In genomic region chr7:139694389-139694676, GRCh38 we compare ENCODE assay signal across 20 cellular contexts.
DNase-seq lines count a peak whose midpoint lies in the region; ATAC-seq, FAIRE-seq and TF ChIP-seq lines count a peak whose summit lies in the region.
"Had no signal": no experiment of that assay in that cellular context is flagged by ENCODE, and none has a peak within 500 bp of the region (broad histone marks: within the 10 kb centered on the region; RNA-seq: fewer than 3 reads in every experiment).

No MANE protein-coding gene starts in this region.

- H3K27me3 Mint-ChIP-seq in T-helper 2 cell treated with Interferon-gamma antibody and Interleukin-4, amounts not matched to agents 5 μg/mL and 100 μg/mL, for 36 hours (ENCODE audit: low read depth) = no peaks in the 10 kb centered on the region
- peaks cover 3 to 6% (median 3%) of the 10 kb centered on the region in 3 donors for H3K27me3 Mint-ChIP-seq in immature natural killer cell (ENCODE audit: low read depth in 3 of 3)
- H3K27me3 Mint-ChIP-seq: CD4-positive, CD25-positive, alpha-beta regulatory T cell had no signal

- WGBS in stomach, 5 donors = 88 to 94% (median 91%) methylated on average over 7 to 8 of the region's 8 CpGs
- 93 to 98% methylated on average over 8 of the region's 8 CpGs for WGBS in thyroid gland, 2 donors

- intact Hi-C loops in stomach (cut with DNase I; ENCODE audit: low total_unique reads) = no loop called here
- intact Hi-C loops in thyroid gland (cut with DNase I) = no loop called here

- TF ChIP-seq CTCF in stomach (IDR thresholded peaks at IDR 0.05) (no peak), thyroid gland (IDR thresholded peaks at IDR 0.05) (no peak)

- no peaks in the 10 kb centered on the region for H3K9me3 Mint-ChIP-seq in T-helper 2 cell treated with Interferon-gamma antibody and Interleukin-4, amounts not matched to agents 5 μg/mL and 100 μg/mL, for 36 hours
- no peaks in the 10 kb centered on the region for H3K9me3 Mint-ChIP-seq in immature natural killer cell

- H3K4me1 ChIP-seq in stomach (peaks cover 22 to 74% (median 52%) of the 10 kb centered on the region in 4 donors), thyroid gland (peaks cover 7 to 13% of the 10 kb centered on the region in 2 donors)

- peaks cover 11% of the 10 kb centered on the region for H3K4me1 Mint-ChIP-seq in T-helper 2 cell treated with Interferon-gamma antibody and Interleukin-4, amounts not matched to agents 5 μg/mL and 100 μg/mL, for 36 hours (ENCODE audit: low read depth)
- peaks cover 40 to 52% of the 10 kb centered on the region in 2 donors for H3K4me1 Mint-ChIP-seq in immature natural killer cell

- H3K27ac ChIP-seq in stomach = peak overlapping the region in 1 of 5 donors; percentile 1
- no peak overlapping the region for H3K27ac ChIP-seq in thyroid gland
- H3K27ac ChIP-seq: KMS-11, PC-9 had no signal

- no peak overlapping the region for H3K4me3 ChIP-seq in stomach
- H3K4me3 ChIP-seq in thyroid gland (replicated peaks in 1 of 3) = no peak overlapping the region
- H3K4me3 ChIP-seq: PC-9 had no signal

- no peak for DNase-seq in T-helper 2 cell treated with Interferon-gamma antibody and Interleukin-4, amounts not matched to agents 5 μg/mL and 100 μg/mL, for 36 hours (ENCODE audit: low spot score)
- no peak for DNase-seq in T-helper 2 cell
- peak; percentile 81 for DNase-seq in NCI-H146 treated with DMSO at 0.1 percent for 48 hours (lab: John Stamatoyannopoulos, UW; ENCODE audit: unreplicated experiment)
- no peak for DNase-seq in immature natural killer cell
- DNase-seq in stomach = peak; percentile 24
- DNase-seq in thyroid gland = no peak
- no peak for DNase-seq in GM12891 (ENCODE audit: insufficient read length, low spot score)
- DNase-seq: CD4-positive, CD25-positive, alpha-beta regulatory T cell; DND-41; GDM1; NCI-H1092 treated with DMSO at 0.1 percent for 48 hours; NCI-H187; NCI-H446; NCI-H774; PC-9; Right ventricle myocardium superior had no signal

- no peak for TF ChIP-seq EP300 in stomach (IDR thresholded peaks at IDR 0.05)

- H3K36me3 ChIP-seq in stomach (peaks cover 19 to 46% (median 31%) of the 10 kb centered on the region in 4 donors), thyroid gland (no peaks in the 10 kb centered on the region)

- H3K9me3 ChIP-seq in stomach = no peaks in the 10 kb centered on the region
- H3K9me3 ChIP-seq in thyroid gland = no peaks in the 10 kb centered on the region

- no peak for ATAC-seq in GM18868 (IDR thresholded peaks at IDR 0.05; ENCODE audit: unreplicated experiment)

- FAIRE-seq in GM12891 (lab: Jason Lieb, UNC) = no peak
- FAIRE-seq: D721Med, H54 had no signal

- H3K27ac Mint-ChIP-seq in T-helper 2 cell treated with Interferon-gamma antibody and Interleukin-4, amounts not matched to agents 5 μg/mL and 100 μg/mL, for 36 hours = peak overlapping the region; percentile 17
- peak overlapping the region in 5 of 6 donors; percentile 0 to 89 (median 37) for H3K27ac Mint-ChIP-seq in immature natural killer cell
- H3K27ac Mint-ChIP-seq: CD4-positive, CD25-positive, alpha-beta regulatory T cell had no signal

- no peak for TF ChIP-seq POLR2A in stomach (IDR thresholded peaks at IDR 0.05)
- no peak for TF ChIP-seq POLR2A in thyroid gland (IDR thresholded peaks at IDR 0.05)
- TF ChIP-seq POLR2A in GM12891 (IDR thresholded peaks at IDR 0.05; ENCODE audit: low read depth, low read length) = no peak

- H3K4me3 Mint-ChIP-seq in T-helper 2 cell treated with Interferon-gamma antibody and Interleukin-4, amounts not matched to agents 5 μg/mL and 100 μg/mL, for 36 hours = no peak overlapping the region
- no peak overlapping the region for H3K4me3 Mint-ChIP-seq in immature natural killer cell
- H3K4me3 Mint-ChIP-seq: CD4-positive, CD25-positive, alpha-beta regulatory T cell had no signal

- H3K27me3 ChIP-seq in stomach (no peaks in the 10 kb centered on the region), thyroid gland (no peaks in the 10 kb centered on the region)

- peaks cover 10% of the 10 kb centered on the region for H3K36me3 Mint-ChIP-seq in T-helper 2 cell treated with Interferon-gamma antibody and Interleukin-4, amounts not matched to agents 5 μg/mL and 100 μg/mL, for 36 hours (ENCODE audit: low read depth)
- peaks cover 3 to 18% (median 10%) of the 10 kb centered on the region in 3 donors for H3K36me3 Mint-ChIP-seq in immature natural killer cell

TF ChIP-seq in GM12891, 5 proteins besides CTCF, POLR2A, EP300 and RAD21:
- TF ChIP-seq SPI1 (IDR thresholded peaks at IDR 0.05; ENCODE audit: low read depth, low read length) (no peak), TAF1 (IDR thresholded peaks at IDR 0.05; ENCODE audit: low read depth, low read length) (no peak), POU2F2 (IDR thresholded peaks at IDR 0.05; ENCODE audit: low read depth, low read length) (no peak), POLR2AphosphoS5 (IDR thresholded peaks at IDR 0.05; ENCODE audit: low read depth, low read length) (no peak), PAX5 (IDR thresholded peaks at IDR 0.05; ENCODE audit: insufficient read depth, low read length, severe bottlenecking) (no peak)

Comparison
In these comparisons a context has a peak if more than half of its experiments do, and no peak if none do; other contexts are left out.
1. DNase-seq: peak in NCI-H146 treated with DMSO at 0.1 percent for 48 hours (single experiment) and stomach (single experiment); none in T-helper 2 cell treated with Interferon-gamma antibody and Interleukin-4, amounts not matched to agents 5 μg/mL and 100 μg/mL, for 36 hours (single experiment), T-helper 2 cell (0 of 5), immature natural killer cell (0 of 3), thyroid gland (0 of 2) and GM12891 (single experiment).